In genomic region chr5:60810036-60810435, GRCh38 we compare ENCODE assay signal across 21 cellular contexts.
"Had no signal": no experiment of that assay in that cellular context is flagged by ENCODE, and none has a peak within 500 bp of the region (broad histone marks: within the 10 kb centered on the region; RNA-seq: fewer than 3 reads in every experiment).

No MANE protein-coding gene starts in this region.

- H3K4me3 ChIP-seq: ascending aorta, colonic mucosa, dorsolateral prefrontal cortex, esophagus muscularis mucosa, gastrocnemius medialis, left ventricle myocardium inferior, sigmoid colon, smooth muscle cell, testis, upper lobe of left lung had no signal

- DNase-seq: activated T-cell treated with anti-CD3 and anti-CD28 coated beads, Interleukin-2, amount 50 U/mL, for 1 hour; colonic mucosa; dorsolateral prefrontal cortex; effector memory CD8-positive, alpha-beta T cell; gastrocnemius medialis; hippocampal formation; left ventricle myocardium inferior; midbrain; natural killer cell; sigmoid colon; stimulated activated CD4-positive, alpha-beta T cell treated with anti-CD3 and anti-CD28 coated beads, Interleukin-2, amount 100 ng/mL, for 48 hours; stimulated activated naive CD4-positive, alpha-beta T cell; T1000; testis; upper lobe of left lung had no signal

- ATAC-seq: activated naive CD4-positive, alpha-beta T cell treated with anti-CD3 and anti-CD28 coated beads, Interleukin-2, amount 50 U/mL, for 72 hours; activated T-helper 17 cell treated with anti-CD3 and anti-CD28 coated beads, Interleukin-2, amount 50 U/mL, for 72 hours; effector memory CD8-positive, alpha-beta T cell; gastrocnemius medialis; natural killer cell; WTC11 had no signal

- H3K9me3 ChIP-seq: ascending aorta, colonic mucosa, esophagus muscularis mucosa, gastrocnemius medialis, left ventricle myocardium inferior, sigmoid colon, testis, upper lobe of left lung had no signal

- H3K4me1 ChIP-seq: ascending aorta, colonic mucosa, esophagus muscularis mucosa, gastrocnemius medialis, left ventricle myocardium inferior, sigmoid colon, testis had no signal

- H3K36me3 ChIP-seq: ascending aorta, colonic mucosa, esophagus muscularis mucosa, gastrocnemius medialis, left ventricle myocardium inferior, sigmoid colon, upper lobe of left lung had no signal

- H3K27ac ChIP-seq: ascending aorta, colonic mucosa, dorsolateral prefrontal cortex, esophagus muscularis mucosa, gastrocnemius medialis, left ventricle myocardium inferior, sigmoid colon, testis, upper lobe of left lung had no signal

- H3K4me2 ChIP-seq: smooth muscle cell had no signal

- H3K27me3 ChIP-seq: ascending aorta, colonic mucosa, dorsolateral prefrontal cortex, esophagus muscularis mucosa, gastrocnemius medialis, sigmoid colon, testis, upper lobe of left lung had no signal
